In the genomic region with DNA sequence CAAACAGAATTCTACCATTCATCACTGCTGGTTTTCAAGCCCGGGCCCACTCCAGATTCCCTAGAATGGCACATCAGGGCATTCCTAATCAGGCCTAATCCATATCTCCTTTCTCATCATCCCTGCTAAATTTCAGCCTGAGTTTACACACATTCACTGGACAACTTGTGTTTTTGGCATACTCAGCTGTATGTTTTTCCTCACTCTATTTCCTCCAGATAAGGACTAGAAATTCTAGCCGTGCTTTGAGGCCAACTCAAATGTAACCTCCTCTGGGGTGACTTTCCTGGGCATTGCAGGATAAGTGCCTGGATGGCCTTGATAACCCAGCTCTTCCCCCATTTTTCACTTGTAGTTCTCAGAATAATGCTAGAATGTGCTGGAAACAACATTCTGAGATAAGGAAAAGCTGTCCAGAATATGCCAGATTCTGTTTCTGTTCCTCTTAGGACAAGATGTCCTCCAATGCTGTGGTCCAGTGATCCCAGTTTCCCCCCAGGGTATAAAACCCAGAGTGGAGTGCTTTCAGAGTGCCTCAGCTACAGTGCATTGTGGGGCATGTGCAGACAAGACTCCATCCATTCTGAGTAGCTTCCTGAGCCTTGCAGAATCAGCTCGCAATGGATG, we compare ENCODE assay signal across 2 cellular contexts.
TF ChIP-seq lines count a peak whose summit lies in the region.

No MANE protein-coding gene starts in this region.

TF ChIP-seq in SK-N-SH, 30 proteins besides CTCF, POLR2A, EP300 and RAD21:
- TF ChIP-seq NRF1 (IDR thresholded peaks at IDR 0.05; ENCODE audit: low read depth, low read length) (no peak), TAF1 (IDR thresholded peaks at IDR 0.05; ENCODE audit: borderline replicate concordance, low read depth, low read length) (no peak), CHD2 (IDR thresholded peaks at IDR 0.05; ENCODE audit: low read length, partially characterized antibody) (peak; percentile 10), SIN3A (IDR thresholded peaks at IDR 0.05; ENCODE audit: borderline replicate concordance, low read depth, low read length) (no peak), ELF1 (IDR thresholded peaks at IDR 0.05) (no peak), GATA2 (CRISPR knock-in tag; IDR thresholded peaks at IDR 0.05) (peak; percentile 84), TEAD4 (IDR thresholded peaks at IDR 0.05; ENCODE audit: borderline replicate concordance, insufficient read depth) (no peak), TCF12 (IDR thresholded peaks at IDR 0.05) (no peak), RCOR1 (IDR thresholded peaks at IDR 0.05; ENCODE audit: low read length) (peak; percentile 39; the same call in 1 of the 2 replicates), FOXJ3 (CRISPR knock-in tag; IDR thresholded peaks at IDR 0.05) (0 out of 2 replicates have a peak, but pooled peaks have one; percentile 26)
- TF ChIP-seq, protein P1, sequence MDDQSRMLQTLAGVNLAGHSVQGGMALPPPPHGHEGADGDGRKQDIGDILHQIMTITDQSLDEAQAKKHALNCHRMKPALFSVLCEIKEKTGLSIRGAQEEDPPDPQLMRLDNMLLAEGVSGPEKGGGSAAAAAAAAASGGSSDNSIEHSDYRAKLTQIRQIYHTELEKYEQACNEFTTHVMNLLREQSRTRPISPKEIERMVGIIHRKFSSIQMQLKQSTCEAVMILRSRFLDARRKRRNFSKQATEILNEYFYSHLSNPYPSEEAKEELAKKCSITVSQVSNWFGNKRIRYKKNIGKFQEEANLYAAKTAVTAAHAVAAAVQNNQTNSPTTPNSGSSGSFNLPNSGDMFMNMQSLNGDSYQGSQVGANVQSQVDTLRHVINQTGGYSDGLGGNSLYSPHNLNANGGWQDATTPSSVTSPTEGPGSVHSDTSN (IDR thresholded peaks at IDR 0.05), result no peak
- TF ChIP-seq, protein P2, sequence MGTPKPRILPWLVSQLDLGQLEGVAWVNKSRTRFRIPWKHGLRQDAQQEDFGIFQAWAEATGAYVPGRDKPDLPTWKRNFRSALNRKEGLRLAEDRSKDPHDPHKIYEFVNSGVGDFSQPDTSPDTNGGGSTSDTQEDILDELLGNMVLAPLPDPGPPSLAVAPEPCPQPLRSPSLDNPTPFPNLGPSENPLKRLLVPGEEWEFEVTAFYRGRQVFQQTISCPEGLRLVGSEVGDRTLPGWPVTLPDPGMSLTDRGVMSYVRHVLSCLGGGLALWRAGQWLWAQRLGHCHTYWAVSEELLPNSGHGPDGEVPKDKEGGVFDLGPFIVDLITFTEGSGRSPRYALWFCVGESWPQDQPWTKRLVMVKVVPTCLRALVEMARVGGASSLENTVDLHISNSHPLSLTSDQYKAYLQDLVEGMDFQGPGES (IDR thresholded peaks at IDR 0.05; ENCODE audit: low read depth, low read length), result no peak

TF ChIP-seq in H1, 55 proteins besides CTCF, POLR2A, EP300 and RAD21:
- TF ChIP-seq CHD2 (IDR thresholded peaks at IDR 0.05; ENCODE audit: low read length) (no peak), TCF12 (IDR thresholded peaks at IDR 0.05; ENCODE audit: low read depth, low read length) (no peak), SP2 (IDR thresholded peaks at IDR 0.05; ENCODE audit: low read length) (no peak), ZNF274 (IDR thresholded peaks at IDR 0.05; ENCODE audit: borderline replicate concordance, extremely low read depth, low read length) (no peak), ASH2L (IDR thresholded peaks at IDR 0.05; ENCODE audit: low read length) (no peak), CTBP2 (IDR thresholded peaks at IDR 0.05; ENCODE audit: borderline replicate concordance, insufficient read depth, insufficient read length, low read length) (no peak), HDAC2 (IDR thresholded peaks at IDR 0.05; ENCODE audit: borderline replicate concordance in 1 of 2, low read depth in 2 of 2, low read length in 2 of 2) (no peak), CEBPB (IDR thresholded peaks at IDR 0.05; ENCODE audit: low read depth, low read length) (no peak), CBX5 (IDR thresholded peaks at IDR 0.05; ENCODE audit: low read depth, low read length) (no peak), MAFK (IDR thresholded peaks at IDR 0.05; ENCODE audit: low read depth, low read length) (no peak), CHD1 (IDR thresholded peaks at IDR 0.05; ENCODE audit: low read depth, low read length) (no peak), SUZ12 (IDR thresholded peaks at IDR 0.05; ENCODE audit: low read length) (no peak), CREB1 (IDR thresholded peaks at IDR 0.05) (no peak), FOSL1 (IDR thresholded peaks at IDR 0.05; ENCODE audit: insufficient read depth, low read depth, low read length) (no peak), BACH1 (IDR thresholded peaks at IDR 0.05; ENCODE audit: low read length) (no peak), TAF7 (optimal IDR thresholded peaks at IDR 0.05; ENCODE audit: borderline replicate concordance, low read depth, low read length) (no peak), POLR2AphosphoS5 (IDR thresholded peaks at IDR 0.05; ENCODE audit: low read depth, low read length) (no peak), JUN (IDR thresholded peaks at IDR 0.05; ENCODE audit: low read depth, low read length) (no peak), SAP30 (IDR thresholded peaks at IDR 0.05; ENCODE audit: insufficient read depth, insufficient replicate concordance, low read length) (no peak), GTF2F1 (IDR thresholded peaks at IDR 0.05; ENCODE audit: borderline replicate concordance, low read depth, low read length) (no peak)
